ENCODE assay signal across 8 cellular contexts in genomic region chr3:45972534-45973402, GRCh38. TPM values are rescaled to one million over a fixed set of nuclear protein-coding genes. Genes with fewer than 3 reads are reported as not detected.
A peak's percentile ranks its signal among the peaks of the same experiment; 100 is the strongest.
DNase-seq lines count a peak whose midpoint lies in the region; ATAC-seq and TF ChIP-seq lines count a peak whose summit lies in the region.

No MANE protein-coding gene starts in this region.

- DNase-seq in A172 (ENCODE audit: low spot score) = peak; percentile 70
- peak; percentile 37 for DNase-seq in GM20000 (ENCODE audit: low spot score)
- peak; percentile 30 for DNase-seq in T1000 (lab: John Stamatoyannopoulos, UW)
- no peak for DNase-seq in immature natural killer cell
- DNase-seq in stimulated activated CD4-positive, alpha-beta T cell treated with anti-CD3 and anti-CD28 coated beads, Interleukin-4, amount 100 ng/mL, for 1 hour = no peak
- DNase-seq in DMS 273 (lab: John Stamatoyannopoulos, UW; ENCODE audit: unreplicated experiment) = no peak

- no peak overlapping the region for H3K4me3 Mint-ChIP-seq in immature natural killer cell

- H3K36me3 Mint-ChIP-seq in immature natural killer cell = peaks cover 56 to 73% (median 61%) of the 10 kb centered on the region in 3 donors

- no peaks in the 10 kb centered on the region for H3K9me3 Mint-ChIP-seq in immature natural killer cell

- TF ChIP-seq CTCF in GM20000 (IDR thresholded peaks at IDR 0.05; ENCODE audit: extremely low read depth, missing control alignments) = no peak

- peak overlapping the region in 5 of 6 donors; percentile 4 to 31 (median 19) for H3K27ac Mint-ChIP-seq in immature natural killer cell

- peaks cover 0 to 2% (median 0%) of the 10 kb centered on the region in 3 donors for H3K27me3 Mint-ChIP-seq in immature natural killer cell (ENCODE audit: low read depth in 3 of 3)

- no peak for ATAC-seq in HG03521 (IDR thresholded peaks at IDR 0.05; ENCODE audit: unreplicated experiment)
- no peak for ATAC-seq in HG02763 (IDR thresholded peaks at IDR 0.05; ENCODE audit: unreplicated experiment)

- H3K4me1 Mint-ChIP-seq in immature natural killer cell = peaks cover 53 to 74% of the 10 kb centered on the region in 2 donors

RNA-seq across cellular contexts. Expression of gene FYCO1, which starts 22.9 kb away (rescaled TPM):
- 6.3 and 7.3 TPM in 2 replicates for total RNA-seq in A172 (2014; rRNA removed; shearing (Covaris generic))
- 1 to 10 TPM in 2 of 3 donors, under 1 TPM in 1; 0.22 to 6.1 (median 2.1) TPM for polyA plus RNA-seq in immature natural killer cell

RNA-seq across cellular contexts. Expression of gene CXCR6, which starts 29.5 kb away (rescaled TPM):
- total RNA-seq in A172 (2014; rRNA removed; shearing (Covaris generic)) = not detected in 2 replicates
- polyA plus RNA-seq in immature natural killer cell = 10 to 100 TPM in 1 of 3 donors, 1 to 10 TPM in 2; 2.7 to 14.7 (median 8.5) TPM

RNA-seq across cellular contexts. Expression of gene XCR1, which starts 54.5 kb away (rescaled TPM):
- not detected in 2 replicates for total RNA-seq in A172 (2014; rRNA removed; shearing (Covaris generic))
- polyA plus RNA-seq in immature natural killer cell = under 1 TPM in 2 of 3 donors, not detected in 1; 0.04 to 0.26 TPM

Comparison
In these comparisons a context has a peak if more than half of its experiments do, and no peak if none do; other contexts are left out.
1. DNase-seq: peak in A172 (single experiment), GM20000 (single experiment) and T1000 (single experiment); none in immature natural killer cell (0 of 3), stimulated activated CD4-positive, alpha-beta T cell treated with anti-CD3 and anti-CD28 coated beads, Interleukin-4, amount 100 ng/mL, for 1 hour (single experiment) and DMS 273 (single experiment).